In the genomic region with DNA sequence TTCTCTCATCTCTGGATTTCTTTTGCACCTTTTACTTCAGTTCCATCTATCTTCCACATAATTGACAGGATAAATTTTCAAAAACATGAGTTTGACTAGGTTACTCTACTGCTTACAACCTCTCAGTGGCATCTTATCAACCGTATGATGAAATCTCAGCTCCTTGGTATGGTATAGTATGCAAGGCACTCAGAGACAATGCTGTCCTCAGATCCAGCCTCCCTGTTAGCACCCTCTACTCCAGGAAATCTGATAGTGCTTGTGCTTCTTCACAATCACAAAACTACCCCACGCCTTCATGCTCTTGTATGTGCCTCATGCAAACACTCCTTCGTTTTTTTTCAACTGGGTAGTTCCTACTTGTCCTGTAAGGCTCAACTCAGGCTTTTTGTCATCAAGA, we compare ENCODE assay signal across 29 cellular contexts.
"Had no signal": no experiment of that assay in that cellular context is flagged by ENCODE, and none has a peak within 500 bp of the region (broad histone marks: within the 10 kb centered on the region; RNA-seq: fewer than 3 reads in every experiment).

No MANE protein-coding gene starts in this region.

- H3K4me1 Mint-ChIP-seq: activated CD4-positive, alpha-beta T cell treated with anti-CD3 and anti-CD28 coated beads for 36 hours; activated CD4-positive, alpha-beta T cell treated with anti-CD3 and anti-CD28 coated beads, Interleukin-2, amount 10 ng/mL, durations not matched to agents 24 days and 14 days had no signal

- H3K4me1 ChIP-seq: ascending aorta, breast epithelium, colonic mucosa, esophagus squamous epithelium had no signal

- DNase-seq: activated CD4-positive, alpha-beta memory T cell treated with anti-CD3 and anti-CD28 coated beads for 36 hours; activated CD4-positive, alpha-beta T cell treated with anti-CD3 and anti-CD28 coated beads for 36 hours; activated CD4-positive, alpha-beta T cell treated with anti-CD3 and anti-CD28 coated beads, Interleukin-2, amount 10 ng/mL, durations not matched to agents 24 days and 14 days; activated CD4-positive, CD25-positive, alpha-beta regulatory T cell; activated CD4-positive, CD25-positive, alpha-beta regulatory T cell treated with anti-CD3 and anti-CD28 coated beads, Interleukin-2, amount 50 U/mL, for 72 hours; activated CD8-positive, alpha-beta memory T cell treated with anti-CD3 and anti-CD28 coated beads, Interleukin-2, amount 50 U/mL, for 48 hours; activated CD8-positive, alpha-beta T cell treated with anti-CD3 and anti-CD28 coated beads, Interleukin-2, amount 10 ng/mL, durations not matched to agents 7 days and 5 days; activated effector memory CD4-positive, alpha-beta T cell treated with Interleukin-2 at 50 U/mL for 16 hours; activated gamma-delta T cell treated with Interleukin-2 at 50 U/mL for 16 hours; activated naive CD4-positive, alpha-beta T cell treated with anti-CD3 and anti-CD28 coated beads, Interleukin-2, amount 50 U/mL, for 16 hours; activated naive CD4-positive, alpha-beta T cell treated with Interleukin-2 at 50 U/mL for 16 hours; activated T-cell treated with anti-CD3 and anti-CD28 coated beads for 4 hours; activated T-cell treated with anti-CD3 and anti-CD28 coated beads, Interleukin-2, amount 50 U/mL, for 24 hours; activated T-cell treated with anti-CD3 and anti-CD28 coated beads, Interleukin-2, amount 50 U/mL, for 72 hours; amygdala; central memory CD4-positive, alpha-beta T cell; cerebellar nuclear complex; colonic mucosa; effector CD8-positive, alpha-beta T cell; esophagus squamous epithelium; foreskin fibroblast; heart left ventricle; T-helper 2 cell had no signal

- ATAC-seq: activated CD4-positive, alpha-beta T cell treated with anti-CD3 and anti-CD28 coated beads for 36 hours; activated CD8-positive, alpha-beta T cell treated with anti-CD3 and anti-CD28 coated beads, Interleukin-2, amount 10 ng/mL, durations not matched to agents 7 days and 5 days; activated T-cell treated with anti-CD3 and anti-CD28 coated beads, Interleukin-2, amount 50 U/mL, for 72 hours; heart left ventricle had no signal

- H3K4me3 ChIP-seq: ascending aorta, breast epithelium, cardiac muscle cell, colonic mucosa, esophagus squamous epithelium, heart left ventricle had no signal

- H3K36me3 Mint-ChIP-seq: activated CD4-positive, alpha-beta memory T cell treated with anti-CD3 and anti-CD28 coated beads for 36 hours; activated naive CD8-positive, alpha-beta T cell; brain had no signal

- H3K4me3 Mint-ChIP-seq: activated CD4-positive, alpha-beta memory T cell treated with anti-CD3 and anti-CD28 coated beads for 36 hours; activated CD4-positive, alpha-beta T cell treated with anti-CD3 and anti-CD28 coated beads for 36 hours; activated CD4-positive, alpha-beta T cell treated with anti-CD3 and anti-CD28 coated beads, Interleukin-2, amount 10 ng/mL, durations not matched to agents 24 days and 14 days; activated CD8-positive, alpha-beta T cell treated with anti-CD3 and anti-CD28 coated beads, Interleukin-2, amount 10 ng/mL, durations not matched to agents 7 days and 5 days; activated naive CD8-positive, alpha-beta T cell; activated T-cell treated with anti-CD3 and anti-CD28 coated beads, Interleukin-2, amount 50 U/mL, for 24 hours; activated T-cell treated with anti-CD3 and anti-CD28 coated beads, Interleukin-2, amount 50 U/mL, for 72 hours; brain had no signal

- H3K27ac ChIP-seq: ascending aorta, breast epithelium, cardiac muscle cell, colonic mucosa, epithelial cell of prostate, esophagus squamous epithelium, heart left ventricle had no signal

- H3K36me3 ChIP-seq: ascending aorta, breast epithelium, cardiac muscle cell, colonic mucosa, esophagus squamous epithelium, heart left ventricle had no signal

- H3K27me3 Mint-ChIP-seq: activated CD4-positive, alpha-beta memory T cell treated with anti-CD3 and anti-CD28 coated beads for 36 hours; activated CD4-positive, alpha-beta T cell treated with anti-CD3 and anti-CD28 coated beads for 36 hours; activated CD4-positive, alpha-beta T cell treated with anti-CD3 and anti-CD28 coated beads, Interleukin-2, amount 10 ng/mL, durations not matched to agents 24 days and 14 days; activated naive CD8-positive, alpha-beta T cell; activated T-cell treated with anti-CD3 and anti-CD28 coated beads, Interleukin-2, amount 50 U/mL, for 24 hours had no signal

- H3K27ac Mint-ChIP-seq: activated CD4-positive, alpha-beta memory T cell treated with anti-CD3 and anti-CD28 coated beads for 36 hours; activated CD4-positive, alpha-beta T cell treated with anti-CD3 and anti-CD28 coated beads for 36 hours; activated CD4-positive, alpha-beta T cell treated with anti-CD3 and anti-CD28 coated beads, Interleukin-2, amount 10 ng/mL, durations not matched to agents 24 days and 14 days; activated CD8-positive, alpha-beta T cell treated with anti-CD3 and anti-CD28 coated beads, Interleukin-2, amount 10 ng/mL, durations not matched to agents 7 days and 5 days; activated naive CD8-positive, alpha-beta T cell; activated T-cell treated with anti-CD3 and anti-CD28 coated beads, Interleukin-2, amount 50 U/mL, for 24 hours; activated T-cell treated with anti-CD3 and anti-CD28 coated beads, Interleukin-2, amount 50 U/mL, for 72 hours; brain had no signal

- H3K27me3 ChIP-seq: ascending aorta, breast epithelium, cardiac muscle cell, colonic mucosa, esophagus squamous epithelium, heart left ventricle had no signal
